In genomic region chr3:53495091-53495517, GRCh38 we compare ENCODE assay signal across 10 cellular contexts. TPM values are rescaled to one million over a fixed set of nuclear protein-coding genes. Genes with fewer than 3 reads are reported as not detected.
DNase-seq lines count a peak whose midpoint lies in the region; ATAC-seq, FAIRE-seq and TF ChIP-seq lines count a peak whose summit lies in the region.
"Had no signal": no experiment of that assay in that cellular context is flagged by ENCODE, and none has a peak within 500 bp of the region (broad histone marks: within the 10 kb centered on the region; RNA-seq: fewer than 3 reads in every experiment).

No MANE protein-coding gene starts in this region.

- peak overlapping the region; percentile 88 for H3K4me2 ChIP-seq in A549
- H3K4me2 ChIP-seq in neural cell (ENCODE audit: low read length) = peak overlapping the region; percentile 82

- H3K4me3 ChIP-seq in A549 (peak overlapping the region; percentile 64), HUES6 (ENCODE audit: low read depth, low read length) (peak overlapping the region; percentile 74), endocrine pancreas (ENCODE audit: control insufficient read depth, insufficient read depth, low read length) (no peak overlapping the region), neural cell (ENCODE audit: low read length) (peak overlapping the region; percentile 92), BE2C (ENCODE audit: low read depth, low read length) (no peak overlapping the region)

- H3K9ac ChIP-seq in HUES6 (ENCODE audit: low read length) (no peak overlapping the region), endocrine pancreas (ENCODE audit: control insufficient read depth, insufficient read depth, low read length) (peak overlapping the region; percentile 22), neural cell (ENCODE audit: low read length) (peak overlapping the region; percentile 63)

- TF ChIP-seq RAD21 in A549 (conservative IDR thresholded peaks at IDR 0.05 in 1 of 2, IDR thresholded peaks at IDR 0.05 in 1 of 2) (no peak), neural cell (conservative IDR thresholded peaks at IDR 0.05) (no peak)

- no peak for TF ChIP-seq POLR2A in A549 (IDR thresholded peaks at IDR 0.05; ENCODE audit: low read length)

- no peaks in the 10 kb centered on the region for H3K79me2 ChIP-seq in neural cell (replicated peaks; ENCODE audit: insufficient read depth, low read length)

- DNase-seq in A549 (ENCODE audit: low read depth in 1 of 2, low spot score in 1 of 2) = no peak
- no peak for DNase-seq in BE2C
- no peak for DNase-seq in epidermal melanocyte (ENCODE audit: insufficient read length, low spot score)
- no peak for DNase-seq in activated CD4-positive, alpha-beta T cell treated with anti-CD3 and anti-CD28 coated beads, Interleukin-2, amount 50 U/mL, for 4 hours
- DNase-seq: NCI-H2107 had no signal

- no peak for ATAC-seq in A549
- ATAC-seq in HG03342 (IDR thresholded peaks at IDR 0.05; ENCODE audit: unreplicated experiment) = no peak

- H3K27me3 ChIP-seq in HUES6 (ENCODE audit: control insufficient read depth, insufficient read depth, low read length) (peaks cover 81% of the 10 kb centered on the region), endocrine pancreas (ENCODE audit: control insufficient read depth, insufficient read depth, low read length) (no peaks in the 10 kb centered on the region), neural cell (ENCODE audit: insufficient read depth, low read depth, low read length) (peaks cover 24% of the 10 kb centered on the region), BE2C (peaks cover 28% of the 10 kb centered on the region)

- H3K9me2 ChIP-seq in neural cell (ENCODE audit: insufficient read depth, low read length) = no peaks in the 10 kb centered on the region

- 3% methylated on average over 6 of the region's 30 CpGs for WGBS in A549 (ENCODE audit: missing lambda C conversion rate)

- H4K20me1 ChIP-seq in neural cell (ENCODE audit: insufficient read depth) = no peaks in the 10 kb centered on the region

- TF ChIP-seq CTCF in A549 (IDR thresholded peaks at IDR 0.05) = no peak
- no peak for TF ChIP-seq CTCF in neural cell (IDR thresholded peaks at IDR 0.05; ENCODE audit: poor library complexity, severe bottlenecking)
- TF ChIP-seq CTCF in BE2C (IDR thresholded peaks at IDR 0.05; ENCODE audit: low read depth, low read length) = no peak

- CTCF ChIA-PET in A549 (lab: Yijun Ruan, JAX) = interaction anchor here (1.2 to 1.4 kb wide), 2 partner anchors 13 to 145 kb away, joined by 3 read pairs; no protein-coding TSS in a partner anchor

- no peaks in the 10 kb centered on the region for H3K9me3 ChIP-seq in A549
- H3K9me3 ChIP-seq in HUES6 (ENCODE audit: control insufficient read depth, insufficient read depth, low read depth, low read length) = no peaks in the 10 kb centered on the region
- no peaks in the 10 kb centered on the region for H3K9me3 ChIP-seq in endocrine pancreas (ENCODE audit: control insufficient read depth, low read length)
- no peaks in the 10 kb centered on the region for H3K9me3 ChIP-seq in neural cell (ENCODE audit: low read length)
- no peaks in the 10 kb centered on the region for H3K9me3 ChIP-seq in BE2C

- H3K4me1 ChIP-seq in A549 (peaks cover 26% of the 10 kb centered on the region; the same call in 2 of the 3 replicates), HUES6 (ENCODE audit: control insufficient read depth, insufficient read depth, low read length) (peaks cover 9% of the 10 kb centered on the region; the same call in 1 of the 2 replicates), endocrine pancreas (ENCODE audit: control insufficient read depth, insufficient read depth, low read length) (peaks cover 21% of the 10 kb centered on the region), BE2C (no peaks in the 10 kb centered on the region)

- H3F3A ChIP-seq in neural cell (ENCODE audit: insufficient read depth, low read length, poor library complexity, severe bottlenecking) = no peaks in the 10 kb centered on the region

- no peak for FAIRE-seq in A549 (lab: Jason Lieb, UNC)
- FAIRE-seq: G401.6 had no signal

- H2AFZ ChIP-seq in neural cell (ENCODE audit: low read depth, low read length) = peak overlapping the region; percentile 33

- TF ChIP-seq EP300 in A549 (IDR thresholded peaks at IDR 0.05) (no peak), neural cell (conservative IDR thresholded peaks at IDR 0.05; ENCODE audit: poor library complexity, severe bottlenecking) (no peak)

- H3K27ac ChIP-seq in A549 = peak overlapping the region; percentile 80 to 88
- no peak overlapping the region for H3K27ac ChIP-seq in HUES6 (ENCODE audit: low read depth, low read length)
- H3K27ac ChIP-seq in neural cell (ENCODE audit: low read length) = peak overlapping the region; percentile 15

- POLR2A ChIA-PET in A549 (lab: Yijun Ruan, JAX) = no interaction called here

- no peaks in the 10 kb centered on the region for H3K36me3 ChIP-seq in HUES6 (ENCODE audit: control insufficient read depth, insufficient read depth, low read length)
- no peaks in the 10 kb centered on the region for H3K36me3 ChIP-seq in endocrine pancreas (ENCODE audit: control insufficient read depth, insufficient read depth, low read length)
- H3K36me3 ChIP-seq in neural cell (ENCODE audit: insufficient read depth, low read length) = no peaks in the 10 kb centered on the region
- no peaks in the 10 kb centered on the region for H3K36me3 ChIP-seq in BE2C

TF ChIP-seq in A549, 52 proteins besides CTCF, POLR2A, EP300 and RAD21:
- TF ChIP-seq HMGXB4 (CRISPR knock-in tag; IDR thresholded peaks at IDR 0.05; ENCODE audit: borderline replicate concordance) (no peak), ZC3H11A (IDR thresholded peaks at IDR 0.05) (no peak), CHD4 (IDR thresholded peaks at IDR 0.05; ENCODE audit: borderline replicate concordance) (no peak), ESRRA (IDR thresholded peaks at IDR 0.05; ENCODE audit: borderline replicate concordance, low read length) (no peak), HOXA7 (CRISPR knock-in tag; IDR thresholded peaks at IDR 0.05) (no peak)

TF ChIP-seq in neural cell, 6 proteins besides CTCF, POLR2A, EP300 and RAD21:
- TF ChIP-seq POLR2AphosphoS5 (IDR thresholded peaks at IDR 0.05) (no peak), SMC3 (conservative IDR thresholded peaks at IDR 0.05; ENCODE audit: poor library complexity) (no peak), REST (IDR thresholded peaks at IDR 0.05; ENCODE audit: borderline replicate concordance) (no peak), EZH2 (IDR thresholded peaks at IDR 0.05; ENCODE audit: borderline replicate concordance, insufficient read depth, low read length, poor library complexity, severe bottlenecking) (no peak), MXI1 (conservative IDR thresholded peaks at IDR 0.05; ENCODE audit: poor library complexity, severe bottlenecking) (no peak), TAF1 (IDR thresholded peaks at IDR 0.05; ENCODE audit: low read depth) (no peak)

RNA-seq across cellular contexts. Expression of gene CACNA1D, which starts 0.7 kb away (rescaled TPM):
- polyA plus RNA-seq in A549 (2011; rRNA removed) (10.7 and 18.2 TPM in 2 replicates), A549 (2017; fragmentation: RNase III; extraction: RNeasy Plus Mini Kit Qiagen cat#74134 plus additional on column Dnase treatment) (1.1 to 1.5 TPM (median 1.2 TPM) in 3 replicates), neural cell (22.5 and 24.9 TPM in 2 replicates)
- polyA plus RNA-seq in A549 (2012; cell fraction: cytosol; rRNA removed) = 0.95 and 1.6 TPM in 2 replicates
- polyA plus RNA-seq in A549 (2012; cell fraction: nucleus; rRNA removed) = 6.6 and 7.6 TPM in 2 replicates
- polyA minus RNA-seq in A549 (2011; rRNA and poly(A)+ RNA removed) = 49.9 and 64.1 TPM in 2 replicates
- 43.1 and 56.5 TPM in 2 replicates for polyA minus RNA-seq in neural cell
- polyA plus RNA-seq in BE2C (2012; ENCODE audit: insufficient read depth, insufficient read length, low read depth) = 0.76 TPM

Comparison
In these comparisons a context has a peak if more than half of its experiments do, and no peak if none do; other contexts are left out.
1. H3K4me3 ChIP-seq: peak in A549 (single experiment), HUES6 (single experiment) and neural cell (single experiment); none in endocrine pancreas (single experiment) and BE2C (single experiment).